33 cellular contexts compared by ENCODE assay signal in genomic region chr1:232560940-232561339, GRCh38.
"Had no signal": no experiment of that assay in that cellular context is flagged by ENCODE, and none has a peak within 500 bp of the region (broad histone marks: within the 10 kb centered on the region; RNA-seq: fewer than 3 reads in every experiment).

No MANE protein-coding gene starts in this region.

- H3K27ac ChIP-seq: adrenal gland, body of pancreas had no signal

- H3K27me3 Mint-ChIP-seq: activated CD4-positive, alpha-beta memory T cell treated with anti-CD3 and anti-CD28 coated beads for 36 hours; activated CD4-positive, alpha-beta T cell treated with anti-CD3 and anti-CD28 coated beads for 36 hours; activated CD8-positive, alpha-beta memory T cell treated with anti-CD3 and anti-CD28 coated beads, Interleukin-2, amount 10 ng/mL, durations not matched to agents 7 days and 5 days; activated naive CD4-positive, alpha-beta T cell treated with anti-CD3 and anti-CD28 coated beads, Interleukin-2, amount 50 U/mL, for 24 hours; activated naive CD8-positive, alpha-beta T cell treated with anti-CD3 and anti-CD28 coated beads for 36 hours; activated naive CD8-positive, alpha-beta T cell treated with anti-CD3 and anti-CD28 coated beads, Interleukin-2, amount 50 U/mL, for 24 hours; effector memory CD8-positive, alpha-beta T cell had no signal

- H3K27ac Mint-ChIP-seq: activated CD4-positive, alpha-beta memory T cell treated with anti-CD3 and anti-CD28 coated beads for 36 hours; activated CD4-positive, alpha-beta T cell treated with anti-CD3 and anti-CD28 coated beads for 36 hours; activated CD4-positive, alpha-beta T cell treated with anti-CD3 and anti-CD28 coated beads, Interleukin-2, amount 10 ng/mL, durations not matched to agents 24 days and 14 days; activated CD8-positive, alpha-beta memory T cell treated with anti-CD3 and anti-CD28 coated beads, Interleukin-2, amount 10 ng/mL, durations not matched to agents 7 days and 5 days; activated CD8-positive, alpha-beta T cell treated with anti-CD3 and anti-CD28 coated beads, Interleukin-2, amount 10 ng/mL, durations not matched to agents 7 days and 5 days; activated naive CD4-positive, alpha-beta T cell treated with anti-CD3 and anti-CD28 coated beads for 36 hours; activated naive CD4-positive, alpha-beta T cell treated with anti-CD3 and anti-CD28 coated beads, Interleukin-2, amount 50 U/mL, for 24 hours; activated naive CD8-positive, alpha-beta T cell treated with anti-CD3 and anti-CD28 coated beads for 36 hours; activated naive CD8-positive, alpha-beta T cell treated with anti-CD3 and anti-CD28 coated beads, Interleukin-2, amount 50 U/mL, for 24 hours; activated T-helper 1 cell treated with anti-CD3 and anti-CD28 coated beads, Interleukin-12 subunit alpha, Interleukin-12 subunit beta, Interleukin-2, Interleukin-4 antibody, amounts not matched to agents 30 ng/mL and 10 ng/mL and 1 ng/mL, durations not matched to agents 14 hours and 24 hours and 36 hours; activated T-helper 2 cell treated with anti-CD3 and anti-CD28 coated beads, Interferon-gamma antibody, Interleukin-2, Interleukin-4, amounts not matched to agents 10 μg/mL and 5 μg/mL and 100 μg/mL, durations not matched to agents 14 hours and 24 hours and 36 hours; effector memory CD8-positive, alpha-beta T cell had no signal

- H3K4me1 Mint-ChIP-seq: activated naive CD4-positive, alpha-beta T cell treated with anti-CD3 and anti-CD28 coated beads, Interleukin-2, amount 50 U/mL, for 24 hours had no signal

- DNase-seq: activated CD4-positive, alpha-beta memory T cell treated with anti-CD3 and anti-CD28 coated beads for 36 hours; activated CD4-positive, alpha-beta T cell treated with anti-CD3 and anti-CD28 coated beads for 36 hours; activated CD4-positive, alpha-beta T cell treated with anti-CD3 and anti-CD28 coated beads, Interleukin-2, amount 10 ng/mL, durations not matched to agents 24 days and 14 days; activated CD4-positive, CD25-positive, alpha-beta regulatory T cell; activated CD4-positive, CD25-positive, alpha-beta regulatory T cell treated with anti-CD3 and anti-CD28 coated beads, Interleukin-2, amount 50 U/mL, for 72 hours; activated CD8-positive, alpha-beta memory T cell treated with anti-CD3 and anti-CD28 coated beads, Interleukin-2, amount 10 ng/mL, durations not matched to agents 7 days and 5 days; activated CD8-positive, alpha-beta memory T cell treated with anti-CD3 and anti-CD28 coated beads, Interleukin-2, amount 50 U/mL, for 4 hours; activated CD8-positive, alpha-beta T cell treated with anti-CD3 and anti-CD28 coated beads, Interleukin-2, amount 10 ng/mL, durations not matched to agents 7 days and 5 days; activated effector memory CD4-positive, alpha-beta T cell treated with anti-CD3 and anti-CD28 coated beads, Interleukin-2, amount 50 U/mL, for 16 hours; activated naive CD4-positive, alpha-beta T cell treated with anti-CD3 and anti-CD28 coated beads for 36 hours; activated naive CD8-positive, alpha-beta T cell treated with anti-CD3 and anti-CD28 coated beads for 36 hours; activated naive CD8-positive, alpha-beta T cell treated with anti-CD3 and anti-CD28 coated beads, Interleukin-2, amount 50 U/mL, for 24 hours; activated T-cell treated with anti-CD3 and anti-CD28 coated beads, Interleukin-2, amount 50 U/mL, for 1 hour; activated T-cell treated with anti-CD3 and anti-CD28 coated beads, Interleukin-2, amount 50 U/mL, for 48 hours; adrenal gland; amygdala; aorta; body of pancreas; caudate nucleus; cortex of kidney; dermis blood vessel endothelial cell; effector CD4-positive, alpha-beta T cell; effector memory CD8-positive, alpha-beta T cell; foreskin fibroblast; head of caudate nucleus; T-helper 2 cell had no signal

- H3K36me3 Mint-ChIP-seq: activated CD4-positive, alpha-beta memory T cell treated with anti-CD3 and anti-CD28 coated beads for 36 hours; activated CD8-positive, alpha-beta memory T cell treated with anti-CD3 and anti-CD28 coated beads, Interleukin-2, amount 10 ng/mL, durations not matched to agents 7 days and 5 days; activated naive CD4-positive, alpha-beta T cell treated with anti-CD3 and anti-CD28 coated beads, Interleukin-2, amount 50 U/mL, for 24 hours; activated naive CD8-positive, alpha-beta T cell treated with anti-CD3 and anti-CD28 coated beads for 36 hours had no signal

- ATAC-seq: activated CD4-positive, alpha-beta T cell treated with anti-CD3 and anti-CD28 coated beads for 36 hours; activated CD8-positive, alpha-beta memory T cell treated with anti-CD3 and anti-CD28 coated beads, Interleukin-2, amount 10 ng/mL, durations not matched to agents 7 days and 5 days; activated CD8-positive, alpha-beta T cell treated with anti-CD3 and anti-CD28 coated beads, Interleukin-2, amount 10 ng/mL, durations not matched to agents 7 days and 5 days; activated naive CD8-positive, alpha-beta T cell treated with anti-CD3 and anti-CD28 coated beads, Interleukin-2, amount 50 U/mL, for 24 hours; body of pancreas; effector memory CD8-positive, alpha-beta T cell; esophagus mucosa had no signal

- H3K27me3 ChIP-seq: adrenal gland, body of pancreas had no signal

- H3K9me3 Mint-ChIP-seq: activated CD4-positive, alpha-beta memory T cell treated with anti-CD3 and anti-CD28 coated beads for 36 hours; activated naive CD4-positive, alpha-beta T cell treated with anti-CD3 and anti-CD28 coated beads for 36 hours; activated naive CD4-positive, alpha-beta T cell treated with anti-CD3 and anti-CD28 coated beads, Interleukin-2, amount 50 U/mL, for 24 hours; activated naive CD8-positive, alpha-beta T cell treated with anti-CD3 and anti-CD28 coated beads for 36 hours; activated naive CD8-positive, alpha-beta T cell treated with anti-CD3 and anti-CD28 coated beads, Interleukin-2, amount 50 U/mL, for 24 hours; activated T-helper 1 cell treated with anti-CD3 and anti-CD28 coated beads, Interleukin-12 subunit alpha, Interleukin-12 subunit beta, Interleukin-2, Interleukin-4 antibody, amounts not matched to agents 30 ng/mL and 10 ng/mL and 1 ng/mL, durations not matched to agents 14 hours and 24 hours and 36 hours; activated T-helper 2 cell treated with anti-CD3 and anti-CD28 coated beads, Interferon-gamma antibody, Interleukin-2, Interleukin-4, amounts not matched to agents 10 μg/mL and 5 μg/mL and 100 μg/mL, durations not matched to agents 14 hours and 24 hours and 36 hours; effector memory CD8-positive, alpha-beta T cell had no signal

- H3K4me3 Mint-ChIP-seq: activated CD4-positive, alpha-beta memory T cell treated with anti-CD3 and anti-CD28 coated beads for 36 hours; activated CD4-positive, alpha-beta T cell treated with anti-CD3 and anti-CD28 coated beads for 36 hours; activated CD4-positive, alpha-beta T cell treated with anti-CD3 and anti-CD28 coated beads, Interleukin-2, amount 10 ng/mL, durations not matched to agents 24 days and 14 days; activated CD8-positive, alpha-beta memory T cell treated with anti-CD3 and anti-CD28 coated beads, Interleukin-2, amount 10 ng/mL, durations not matched to agents 7 days and 5 days; activated CD8-positive, alpha-beta T cell treated with anti-CD3 and anti-CD28 coated beads, Interleukin-2, amount 10 ng/mL, durations not matched to agents 7 days and 5 days; activated naive CD4-positive, alpha-beta T cell treated with anti-CD3 and anti-CD28 coated beads for 36 hours; activated naive CD4-positive, alpha-beta T cell treated with anti-CD3 and anti-CD28 coated beads, Interleukin-2, amount 50 U/mL, for 24 hours; activated naive CD8-positive, alpha-beta T cell treated with anti-CD3 and anti-CD28 coated beads for 36 hours; activated naive CD8-positive, alpha-beta T cell treated with anti-CD3 and anti-CD28 coated beads, Interleukin-2, amount 50 U/mL, for 24 hours; activated T-helper 1 cell treated with anti-CD3 and anti-CD28 coated beads, Interleukin-12 subunit alpha, Interleukin-12 subunit beta, Interleukin-2, Interleukin-4 antibody, amounts not matched to agents 30 ng/mL and 10 ng/mL and 1 ng/mL, durations not matched to agents 14 hours and 24 hours and 36 hours; effector memory CD8-positive, alpha-beta T cell had no signal

- H3K9me3 ChIP-seq: adrenal gland, body of pancreas had no signal

- H3K36me3 ChIP-seq: adrenal gland had no signal

- H3K4me3 ChIP-seq: adrenal gland, body of pancreas had no signal

- FAIRE-seq: colon, endometrium, frontal cortex had no signal
